8 cellular contexts compared by ENCODE assay signal in the genomic region with DNA sequence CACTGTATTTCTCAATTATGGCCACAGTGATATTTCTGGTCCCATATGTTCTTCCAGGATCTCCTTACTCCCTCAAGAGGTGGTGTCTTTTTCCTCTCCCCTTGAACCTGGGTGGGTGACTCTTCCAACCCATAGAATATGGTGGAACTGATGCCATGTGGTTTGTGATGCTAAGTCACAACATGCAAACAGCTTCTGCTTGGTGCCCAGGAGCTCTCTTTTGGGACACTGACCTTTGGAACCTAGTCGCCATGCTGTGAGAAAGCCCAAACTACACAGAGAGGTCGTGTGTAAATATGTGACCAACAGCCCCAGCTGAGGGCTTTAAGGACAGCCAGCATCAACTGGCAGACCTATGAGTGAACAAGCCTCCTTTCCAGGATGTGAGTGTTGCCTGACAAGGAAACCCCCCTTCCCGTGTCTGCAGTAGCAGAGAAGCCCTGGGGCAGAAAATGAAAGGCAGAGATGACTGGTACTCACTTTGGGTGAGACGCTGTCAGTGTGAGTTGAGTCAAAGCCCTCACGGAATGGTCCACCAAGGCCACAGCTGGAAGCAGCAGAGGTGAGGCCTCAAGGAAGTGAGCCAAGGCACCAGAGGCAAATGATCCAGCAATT.
DNase-seq lines count a peak whose midpoint lies in the region; ATAC-seq and TF ChIP-seq lines count a peak whose summit lies in the region.

No MANE protein-coding gene starts in this region.

- H3K36me3 Mint-ChIP-seq in activated CD8-positive, alpha-beta T cell treated with anti-CD3 and anti-CD28 coated beads for 36 hours (ENCODE audit: low read depth) = no peaks in the 10 kb centered on the region

- CTCF ChIA-PET in activated CD8-positive, alpha-beta T cell treated with anti-CD3 and anti-CD28 coated beads for 36 hours (lab: Charles Lee) = interaction anchor here (1.0 kb wide), 1 partner anchor 60 kb away, joined by 3 read pairs; no protein-coding TSS in a partner anchor

- no peak overlapping the region for H3K4me3 ChIP-seq in mucosa of descending colon

- H3K9me3 ChIP-seq in mucosa of descending colon = no peaks in the 10 kb centered on the region

- peak; percentile 35 to 65 for DNase-seq in activated CD4-positive, alpha-beta T cell treated with anti-CD3 and anti-CD28 coated beads for 24 hours (ENCODE audit: low read depth in 2 of 2)
- DNase-seq in activated CD4-positive, alpha-beta T cell treated with anti-CD3 and anti-CD28 coated beads, Interleukin-2, amount 50 U/mL, for 4 hours = no peak
- DNase-seq in activated CD8-positive, alpha-beta T cell treated with anti-CD3 and anti-CD28 coated beads for 36 hours = peak; percentile 86
- DNase-seq in stimulated activated CD8-positive, alpha-beta memory T cell treated with anti-CD3 and anti-CD28 coated beads, Interleukin-4, amount 100 ng/mL, for 24 hours (ENCODE audit: low read depth) = peak; percentile 50
- DNase-seq in mucosa of descending colon (no peak), NCI-H2227 treated with DMSO at 0.1 percent for 48 hours (lab: John Stamatoyannopoulos, UW) (no peak), SIG-M5 treated with dmso at 0.1 percent for 504 hours (lab: John Stamatoyannopoulos, UW; ENCODE audit: unreplicated experiment) (no peak)

- H3K27me3 Mint-ChIP-seq in activated CD8-positive, alpha-beta T cell treated with anti-CD3 and anti-CD28 coated beads for 36 hours = no peaks in the 10 kb centered on the region

- POLR2A ChIA-PET in activated CD8-positive, alpha-beta T cell treated with anti-CD3 and anti-CD28 coated beads for 36 hours (lab: Charles Lee) = interaction anchor here (1.0 to 2.0 kb wide), 7 partner anchors 10 to 299 kb away, joined by 3 to 8 read pairs (median 6); no protein-coding TSS in a partner anchor

- peak overlapping the region; percentile 91 for H3K27ac Mint-ChIP-seq in activated CD8-positive, alpha-beta T cell treated with anti-CD3 and anti-CD28 coated beads for 36 hours

- TF ChIP-seq CTCF in activated CD8-positive, alpha-beta T cell treated with anti-CD3 and anti-CD28 coated beads for 36 hours (IDR thresholded peaks at IDR 0.05) = no peak
- TF ChIP-seq CTCF in mucosa of descending colon (IDR thresholded peaks at IDR 0.05) = no peak

- intact Hi-C loops in activated CD8-positive, alpha-beta T cell treated with anti-CD3 and anti-CD28 coated beads for 36 hours (cut with micrococcal nuclease) = loop anchor here (5.0 kb wide), 1 partner anchor 102 kb away; no protein-coding TSS in a partner anchor
- intact Hi-C loops in mucosa of descending colon (cut with DNase I, micrococcal nuclease) = no loop called here

- peaks cover 3% of the 10 kb centered on the region for H3K9me3 Mint-ChIP-seq in activated CD8-positive, alpha-beta T cell treated with anti-CD3 and anti-CD28 coated beads for 36 hours

- no peaks in the 10 kb centered on the region for H3K36me3 ChIP-seq in mucosa of descending colon (ENCODE audit: low read depth)

- no peak overlapping the region for H3K4me3 Mint-ChIP-seq in activated CD8-positive, alpha-beta T cell treated with anti-CD3 and anti-CD28 coated beads for 36 hours

- ATAC-seq in HG03039 (IDR thresholded peaks at IDR 0.05; ENCODE audit: unreplicated experiment) = peak; percentile 87
- peak; percentile 81 for ATAC-seq in activated CD8-positive, alpha-beta T cell treated with anti-CD3 and anti-CD28 coated beads for 36 hours
- ATAC-seq in mucosa of descending colon = no peak

- H3K4me1 ChIP-seq in mucosa of descending colon (ENCODE audit: low read depth) = no peaks in the 10 kb centered on the region

- peaks cover 48% of the 10 kb centered on the region for H3K4me1 Mint-ChIP-seq in activated CD8-positive, alpha-beta T cell treated with anti-CD3 and anti-CD28 coated beads for 36 hours (ENCODE audit: low read depth)

Comparison
In these comparisons a context has a peak if more than half of its experiments do, and no peak if none do; other contexts are left out.
1. DNase-seq: peak in activated CD4-positive, alpha-beta T cell treated with anti-CD3 and anti-CD28 coated beads for 24 hours (2 of 2), activated CD8-positive, alpha-beta T cell treated with anti-CD3 and anti-CD28 coated beads for 36 hours (single experiment) and stimulated activated CD8-positive, alpha-beta memory T cell treated with anti-CD3 and anti-CD28 coated beads, Interleukin-4, amount 100 ng/mL, for 24 hours (single experiment); none in activated CD4-positive, alpha-beta T cell treated with anti-CD3 and anti-CD28 coated beads, Interleukin-2, amount 50 U/mL, for 4 hours (0 of 2), mucosa of descending colon (0 of 3), NCI-H2227 treated with DMSO at 0.1 percent for 48 hours (single experiment) and SIG-M5 treated with dmso at 0.1 percent for 504 hours (single experiment).